Comparison of ENCODE assay signal across 10 cellular contexts in genomic region chr5:170745481-170746061, GRCh38. TPM values are rescaled to one million over a fixed set of nuclear protein-coding genes. Genes with fewer than 3 reads are reported as not detected.
A peak's percentile ranks its signal among the peaks of the same experiment; 100 is the strongest.
DNase-seq lines count a peak whose midpoint lies in the region; TF ChIP-seq lines count a peak whose summit lies in the region.
"Had no signal": no experiment of that assay in that cellular context is flagged by ENCODE, and none has a peak within 500 bp of the region (broad histone marks: within the 10 kb centered on the region; RNA-seq: fewer than 3 reads in every experiment).

No MANE protein-coding gene starts in this region.

- no peaks in the 10 kb centered on the region for H3K9me3 ChIP-seq in hepatocyte (ENCODE audit: low read depth)
- H3K9me3 ChIP-seq: adrenal gland had no signal

- no peaks in the 10 kb centered on the region for H3K36me3 ChIP-seq in hepatocyte (replicated peaks; ENCODE audit: insufficient read depth, low read depth)
- H3K36me3 ChIP-seq: adrenal gland had no signal

- H4K20me1 ChIP-seq in hepatocyte (ENCODE audit: insufficient read depth, poor library complexity, severe bottlenecking), result no peaks in the 10 kb centered on the region

- no peak for TF ChIP-seq CTCF in hepatocyte (IDR thresholded peaks at IDR 0.05; ENCODE audit: poor library complexity)

- peak overlapping the region; percentile 57 for H3K4me2 ChIP-seq in hepatocyte

- H3K27me3 ChIP-seq in hepatocyte, result no peaks in the 10 kb centered on the region

- peaks cover 6% of the 10 kb centered on the region for H3K4me1 ChIP-seq in hepatocyte (ENCODE audit: insufficient read depth)

- DNase-seq in HT-29 (ENCODE audit: low spot score), result peak; percentile 79
- DNase-seq in amniotic epithelial cell (ENCODE audit: low read depth), result peak; percentile 5
- peak; percentile 65 for DNase-seq in hepatocyte (ENCODE audit: low spot score)
- DNase-seq in renal cortical epithelial cell (ENCODE audit: low read depth), result peak; percentile 84
- DNase-seq in HuH-7 (ENCODE audit: low spot score), result no peak
- no peak for DNase-seq in dedifferentiated amniotic fluid mesenchymal stem cell (ENCODE audit: extremely low spot score)
- DNase-seq in NCI-H1436 treated with DMSO at 0.1 percent for 48 hours (lab: John Stamatoyannopoulos, UW), result no peak
- no peak for DNase-seq in NK-92 treated with Interleukin-12 subunit alpha and Interleukin-12 subunit beta, amount 100 ng/mL, for 24 hours (lab: John Stamatoyannopoulos, UW)
- DNase-seq: MV-4-11 had no signal

- H2AFZ ChIP-seq in hepatocyte, result no peak overlapping the region

- 24% methylated on average over 11 of the region's 11 CpGs for WGBS in hepatocyte (ENCODE audit: low lambda C conversion rate, missing lambda C conversion rate)

- H3K4me3 ChIP-seq in hepatocyte, result no peak overlapping the region
- H3K4me3 ChIP-seq: adrenal gland had no signal

- peak overlapping the region; percentile 56 for H3K27ac ChIP-seq in hepatocyte

- H3K79me2 ChIP-seq in hepatocyte, result no peaks in the 10 kb centered on the region

- H3K9me2 ChIP-seq in hepatocyte (replicated peaks; ENCODE audit: insufficient read depth), result no peaks in the 10 kb centered on the region

RNA-seq across cellular contexts. Expression of gene GABRP, which starts 38.0 kb away (rescaled TPM):
- total RNA-seq in HT-29 (2014; rRNA removed; shearing (Covaris generic)), result 7.4 and 11.0 TPM in 2 replicates
- 91.4 and 94.1 TPM in 2 replicates for total RNA-seq in hepatocyte
- polyA plus RNA-seq in hepatocyte, result 136 and 192 TPM in 2 replicates
- 0.35 and 0.45 TPM in 2 replicates for total RNA-seq in renal cortical epithelial cell

Comparison
In these comparisons a context has a peak if more than half of its experiments do, and no peak if none do; other contexts are left out.
1. DNase-seq: peak in HT-29 (single experiment), amniotic epithelial cell (single experiment), hepatocyte (single experiment) and renal cortical epithelial cell (single experiment); none in HuH-7 (single experiment), dedifferentiated amniotic fluid mesenchymal stem cell (single experiment), NCI-H1436 treated with DMSO at 0.1 percent for 48 hours (single experiment) and NK-92 treated with Interleukin-12 subunit alpha and Interleukin-12 subunit beta, amount 100 ng/mL, for 24 hours (single experiment).